ENCODE assay signal across 8 cellular contexts in genomic region chr14:96104469-96105057, GRCh38.
DNase-seq lines count a peak whose midpoint lies in the region; ATAC-seq, FAIRE-seq and TF ChIP-seq lines count a peak whose summit lies in the region.

No MANE protein-coding gene starts in this region.

- intact Hi-C loops in ovary (cut with DNase I), result loop anchor here in 3 of 4 donors (5.0 to 10.0 kb wide), 3 partner anchors 160 to 320 kb away; no protein-coding TSS in a partner anchor

- H3K4me3 ChIP-seq in esophagus (ENCODE audit: low read depth in 1 of 2, low read length in 2 of 2), result no peak overlapping the region
- no peak overlapping the region for H3K4me3 ChIP-seq in ovary

- H3K27ac ChIP-seq in esophagus (ENCODE audit: low read depth in 2 of 2, low read length in 1 of 2) (peak overlapping the region; percentile 39 to 57), ovary (no peak overlapping the region)

- TF ChIP-seq EP300 in ovary (IDR thresholded peaks at IDR 0.05), result no peak

- peak; percentile 99 for DNase-seq in EL
- peak; percentile 54 for DNase-seq in NCI-H446 treated with DMSO at 0.1 percent for 48 hours (lab: John Stamatoyannopoulos, UW)
- DNase-seq in ovary, result peak; percentile 39 to 67 (median 65)
- DNase-seq in D721Med (ENCODE audit: insufficient read length, low spot score), result no peak
- DNase-seq in Ammon's horn (ENCODE audit: low spot score), result no peak

- TF ChIP-seq CTCF in ovary (IDR thresholded peaks at IDR 0.05) (no peak), D721Med (IDR thresholded peaks at IDR 0.05; ENCODE audit: insufficient read depth, missing control alignments) (no peak)

- H3K9me3 ChIP-seq in esophagus (ENCODE audit: control insufficient read depth in 2 of 2, insufficient read depth in 1 of 2, low read depth in 1 of 2, low read length in 1 of 2) (no peaks in the 10 kb centered on the region), ovary (no peaks in the 10 kb centered on the region)

- H3K27me3 ChIP-seq in esophagus (ENCODE audit: control insufficient read depth in 1 of 2, insufficient read depth in 2 of 2, low read length in 2 of 2), result no peaks in the 10 kb centered on the region
- H3K27me3 ChIP-seq in ovary, result no peaks in the 10 kb centered on the region

- no peak for TF ChIP-seq POLR2A in ovary (IDR thresholded peaks at IDR 0.05)
- TF ChIP-seq POLR2A in GM18505 (IDR thresholded peaks at IDR 0.05; ENCODE audit: borderline replicate concordance, extremely low read depth, insufficient read depth, insufficient read length), result no peak

- WGBS in esophagus, 2 donors, result 34 to 35% methylated on average over 19 of the region's 19 CpGs
- WGBS in ovary, 3 donors, result 43 to 55% (median 45%) methylated on average over 19 of the region's 19 CpGs

- H3K36me3 ChIP-seq in esophagus (ENCODE audit: control insufficient read depth in 2 of 2, insufficient read depth in 2 of 2, low read length in 1 of 2), result no peaks in the 10 kb centered on the region
- no peaks in the 10 kb centered on the region for H3K36me3 ChIP-seq in ovary

- no peak for FAIRE-seq in D721Med (lab: Jason Lieb, UNC)

- ATAC-seq in GM18505 (IDR thresholded peaks at IDR 0.05; ENCODE audit: unreplicated experiment) (no peak), HG03139 (IDR thresholded peaks at IDR 0.05; ENCODE audit: unreplicated experiment) (no peak)

- H3K4me1 ChIP-seq in esophagus (ENCODE audit: control insufficient read depth in 2 of 2, insufficient read depth in 2 of 2, low read length in 1 of 2) (peaks cover 2 to 5% of the 10 kb centered on the region in 2 donors), ovary (ENCODE audit: insufficient read depth) (no peaks in the 10 kb centered on the region)

Comparison
In these comparisons a context has a peak if more than half of its experiments do, and no peak if none do; other contexts are left out.
1. DNase-seq: peak in EL (single experiment), NCI-H446 treated with DMSO at 0.1 percent for 48 hours (single experiment) and ovary (5 of 5); none in D721Med (single experiment) and Ammon's horn (single experiment).
2. H3K27ac ChIP-seq: peak in esophagus (2 of 2); none in ovary (0 of 2).